In genomic region chr7:75403455-75404443, GRCh38 we compare ENCODE assay signal across 1 cellular context. TPM values are rescaled to one million over a fixed set of nuclear protein-coding genes. Genes with fewer than 3 reads are reported as not detected.
"Had no signal": no experiment of that assay in that cellular context is flagged by ENCODE, and none has a peak within 500 bp of the region (broad histone marks: within the 10 kb centered on the region; RNA-seq: fewer than 3 reads in every experiment).

No MANE protein-coding gene starts in this region.

RNA-seq across cellular contexts. Expression of gene TRIM73, which starts 8.3 kb away (rescaled TPM):
- total RNA-seq: HT1080 had no signal
